Comparison of ENCODE assay signal across 31 cellular contexts in genomic region chr11:76808996-76809395, GRCh38. TPM values are rescaled to one million over a fixed set of nuclear protein-coding genes. Genes with fewer than 3 reads are reported as not detected.
"Had no signal": no experiment of that assay in that cellular context is flagged by ENCODE, and none has a peak within 500 bp of the region (broad histone marks: within the 10 kb centered on the region; RNA-seq: fewer than 3 reads in every experiment).

No MANE protein-coding gene starts in this region.

- H3K9me3 Mint-ChIP-seq: activated CD4-positive, alpha-beta memory T cell treated with anti-CD3 and anti-CD28 coated beads for 36 hours; activated T-cell treated with anti-CD3 and anti-CD28 coated beads, Interleukin-2, amount 50 U/mL, for 72 hours; type B pancreatic cell had no signal

- H3K27ac Mint-ChIP-seq: activated CD4-positive, alpha-beta memory T cell treated with anti-CD3 and anti-CD28 coated beads for 36 hours; activated CD4-positive, alpha-beta T cell treated with anti-CD3 and anti-CD28 coated beads, Interleukin-2, amount 10 ng/mL, durations not matched to agents 24 days and 14 days; activated T-cell treated with anti-CD3 and anti-CD28 coated beads, Interleukin-2, amount 50 U/mL, for 72 hours; mesothelial cell of epicardium; T-helper 17 cell; type B pancreatic cell had no signal

- DNase-seq: activated CD4-positive, alpha-beta memory T cell treated with anti-CD3 and anti-CD28 coated beads for 36 hours; activated CD4-positive, alpha-beta T cell treated with anti-CD3 and anti-CD28 coated beads, Interleukin-2, amount 10 ng/mL, durations not matched to agents 24 days and 14 days; activated CD4-positive, CD25-positive, alpha-beta regulatory T cell treated with anti-CD3 and anti-CD28 coated beads, Interleukin-2, amount 50 U/mL, for 72 hours; activated effector memory CD4-positive, alpha-beta T cell treated with Interleukin-2 at 50 U/mL for 16 hours; activated naive CD4-positive, alpha-beta T cell treated with Interleukin-2 at 50 U/mL for 16 hours; activated T-cell treated with anti-CD3 and anti-CD28 coated beads for 4 hours; activated T-cell treated with anti-CD3 and anti-CD28 coated beads, Interleukin-2, amount 50 U/mL, for 72 hours; anterior cingulate cortex; effector memory CD4-positive, alpha-beta T cell; erythroblast; gastrocnemius medialis; glutamatergic neuron; left cardiac atrium; left ventricle myocardium superior; mammary epithelial cell; naive B cell; occipital lobe; right lobe of liver; stimulated activated CD4-positive, alpha-beta T cell treated with anti-CD3 and anti-CD28 coated beads, Interleukin-12 subunit alpha, Interleukin-12 subunit beta, amount 100 ng/mL, for 4 hours; stimulated activated CD4-positive, alpha-beta T cell treated with anti-CD3 and anti-CD28 coated beads, Interleukin-4, amount 100 ng/mL, for 1 hour; stimulated activated naive CD8-positive, alpha-beta T cell treated with anti-CD3 and anti-CD28 coated beads, Interleukin-15, Interleukin-2, amounts not matched to agents 100 U/mL and 50 U/mL, for 24 hours; SW 1271; T-helper 17 cell; T1000 had no signal

- H3K27me3 Mint-ChIP-seq: type B pancreatic cell had no signal

- H3K36me3 Mint-ChIP-seq: activated CD4-positive, alpha-beta memory T cell treated with anti-CD3 and anti-CD28 coated beads for 36 hours; mesothelial cell of epicardium; naive B cell; type B pancreatic cell had no signal

- ATAC-seq: activated T-cell treated with anti-CD3 and anti-CD28 coated beads, Interleukin-2, amount 50 U/mL, for 72 hours; gastrocnemius medialis; left cardiac atrium; left ventricle myocardium superior; stimulated activated naive CD8-positive, alpha-beta T cell treated with anti-CD3 and anti-CD28 coated beads, Interleukin-15, Interleukin-2, amounts not matched to agents 100 U/mL and 50 U/mL, for 24 hours; T-helper 17 cell had no signal

- H3K9me3 ChIP-seq: gastrocnemius medialis, right lobe of liver, thoracic aorta had no signal

- H3K4me3 ChIP-seq: dorsolateral prefrontal cortex, gastrocnemius medialis, hepatocyte, right lobe of liver, thoracic aorta had no signal

- H3K27ac ChIP-seq: dorsolateral prefrontal cortex, gastrocnemius medialis, hepatocyte, right lobe of liver, thoracic aorta had no signal

- H3K27me3 ChIP-seq: gastrocnemius medialis, hepatocyte, right lobe of liver had no signal

- H3K4me3 Mint-ChIP-seq: activated CD4-positive, alpha-beta memory T cell treated with anti-CD3 and anti-CD28 coated beads for 36 hours; activated CD4-positive, alpha-beta T cell treated with anti-CD3 and anti-CD28 coated beads, Interleukin-2, amount 10 ng/mL, durations not matched to agents 24 days and 14 days; activated naive CD8-positive, alpha-beta T cell; activated T-cell treated with anti-CD3 and anti-CD28 coated beads, Interleukin-2, amount 50 U/mL, for 72 hours; mesothelial cell of epicardium; naive B cell; neural crest cell; T-helper 17 cell; type B pancreatic cell had no signal

- H3K36me3 ChIP-seq: gastrocnemius medialis, right lobe of liver, thoracic aorta had no signal

- H3K4me1 Mint-ChIP-seq: mesothelial cell of epicardium had no signal

RNA-seq across cellular contexts. Expression of gene TSKU, which starts 25.8 kb away (rescaled TPM):
- total RNA-seq: T-helper 17 cell had no signal
